8 cellular contexts compared by ENCODE assay signal in the genomic region with DNA sequence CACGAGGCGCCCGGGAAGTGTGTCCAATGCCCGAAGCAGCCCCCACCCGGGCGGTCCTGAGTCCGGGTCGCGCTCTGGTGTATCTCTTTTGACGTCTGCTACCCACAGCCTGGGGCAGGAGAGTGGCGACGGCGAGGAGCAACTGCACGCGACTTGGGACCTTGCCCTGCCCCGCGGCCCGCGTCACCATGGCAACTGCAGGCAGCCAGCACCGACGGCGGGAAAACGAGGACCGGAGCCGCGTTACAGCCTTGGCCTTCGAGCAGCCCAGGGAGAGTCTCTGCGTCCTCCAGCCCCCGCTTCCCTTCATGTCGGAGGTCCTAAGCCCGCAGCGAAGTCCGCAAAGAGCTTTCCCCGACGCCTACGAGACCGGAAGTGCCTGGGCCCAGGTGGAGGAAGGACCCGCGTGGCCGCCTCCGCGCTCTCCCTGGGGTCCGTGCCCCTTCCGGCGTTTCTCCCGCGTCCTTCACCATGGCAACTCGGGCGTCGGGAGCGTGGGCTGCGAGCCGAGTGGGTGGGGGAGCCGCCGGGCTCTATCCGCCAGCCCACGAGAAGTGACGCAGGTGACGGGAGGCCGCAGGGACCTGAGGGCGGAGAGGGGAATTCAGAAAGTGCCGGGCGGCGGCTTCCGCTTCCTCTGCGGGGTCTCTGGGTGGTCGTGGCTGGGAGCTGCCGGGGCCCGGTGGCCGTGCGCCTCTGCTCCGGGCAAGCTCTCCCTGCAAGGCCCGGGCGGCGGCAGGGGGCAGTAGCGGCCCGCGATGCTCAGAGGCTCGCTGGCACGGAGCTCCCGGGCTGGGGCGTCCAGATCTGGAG.
A peak's percentile ranks its signal among the peaks of the same experiment; 100 is the strongest.
DNase-seq lines count a peak whose midpoint lies in the region; ATAC-seq, FAIRE-seq and TF ChIP-seq lines count a peak whose summit lies in the region.

No MANE protein-coding gene starts in this region.

- H4K20me1 ChIP-seq in SU-DHL-6 (ENCODE audit: low read depth, low read length) = no peaks in the 10 kb centered on the region

- H3K36me3 ChIP-seq in SU-DHL-6 (ENCODE audit: low read length) (no peaks in the 10 kb centered on the region), psoas muscle (ENCODE audit: insufficient read depth in 1 of 2, low read depth in 1 of 2) (no peaks in the 10 kb centered on the region)

- under 1% methylated on average over 82 of the region's 82 CpGs for WGBS in right cardiac atrium
- 1 to 2% (median 1%) methylated on average over 55 to 82 of the region's 82 CpGs for WGBS in psoas muscle, 3 donors

- peak overlapping the region; percentile 55 for H3K4me2 ChIP-seq in SU-DHL-6 (ENCODE audit: low read depth, low read length, poor library complexity, severe bottlenecking)

- in situ Hi-C loops in KBM-7 (cut with MboI; ENCODE audit: low pct_unique_long_range_greater_than_20kb, low sequenced_read_pairs) = no loop called here

- no peaks in the 10 kb centered on the region for H3K79me2 ChIP-seq in SU-DHL-6 (ENCODE audit: insufficient read depth, low read length)

- no peak for FAIRE-seq in urothelium cell line (lab: Jason Lieb, UNC)

- ATAC-seq in GM19035 (IDR thresholded peaks at IDR 0.05; ENCODE audit: unreplicated experiment) = peak; percentile 79
- ATAC-seq in right cardiac atrium = peak; percentile 91 to 94
- peak; percentile 86 to 90 (median 90) for ATAC-seq in psoas muscle

- H3K27me3 ChIP-seq in SU-DHL-6 (ENCODE audit: low read length) = no peaks in the 10 kb centered on the region
- H3K27me3 ChIP-seq in right cardiac atrium (ENCODE audit: control insufficient read depth, insufficient read depth) = no peaks in the 10 kb centered on the region
- H3K27me3 ChIP-seq in psoas muscle (ENCODE audit: insufficient read depth in 3 of 3, low read length in 2 of 3) = peaks cover 0 to 63% (median 3%) of the 10 kb centered on the region in 3 donors

- H3F3A ChIP-seq in SU-DHL-6 (ENCODE audit: insufficient read depth) = no peaks in the 10 kb centered on the region

- H3K9me3 ChIP-seq in SU-DHL-6 (ENCODE audit: insufficient read depth, low read length) (no peaks in the 10 kb centered on the region), right cardiac atrium (ENCODE audit: control insufficient read depth, low read length) (no peaks in the 10 kb centered on the region), psoas muscle (no peaks in the 10 kb centered on the region)

- H3K4me1 ChIP-seq in right cardiac atrium (ENCODE audit: control insufficient read depth, insufficient read depth, low read length) (peaks cover 2% of the 10 kb centered on the region), psoas muscle (no peaks in the 10 kb centered on the region)

- H3K27ac ChIP-seq in SU-DHL-6 (ENCODE audit: low read depth, low read length) (no peak overlapping the region), right cardiac atrium (ENCODE audit: low read length) (no peak overlapping the region), psoas muscle (no peak overlapping the region)

- H2AFZ ChIP-seq in SU-DHL-6 (ENCODE audit: low read depth, low read length, severe bottlenecking) = peak overlapping the region; percentile 89

- peak overlapping the region; percentile 11 for H3K9ac ChIP-seq in SU-DHL-6 (ENCODE audit: low read length)

- intact Hi-C loops in right cardiac atrium (cut with DNase I) (loop anchor here in 3 of 4 donors (5.0 to 10.0 kb wide), 3 partner anchors 138 to 248 kb away; no protein-coding TSS in a partner anchor), psoas muscle (cut with DNase I) (loop anchor here (1.0 to 5.0 kb wide), 3 partner anchors 140 to 245 kb away; no protein-coding TSS in a partner anchor)

- H3K4me3 ChIP-seq in AG10803 (ENCODE audit: low read length) (peak overlapping the region; percentile 66), SU-DHL-6 (ENCODE audit: insufficient read depth, low read length, poor library complexity, severe bottlenecking) (peak overlapping the region; percentile 43), right cardiac atrium (ENCODE audit: low read length) (peak overlapping the region; percentile 42), psoas muscle (peak overlapping the region; percentile 65)

- peak; percentile 64 for TF ChIP-seq CTCF in AG10803 (conservative IDR thresholded peaks at IDR 0.05; ENCODE audit: low read length)
- peak; percentile 45 for TF ChIP-seq CTCF in SU-DHL-6 (IDR thresholded peaks at IDR 0.05; ENCODE audit: insufficient read depth, low read length, poor library complexity, severe bottlenecking)
- peak; percentile 76 for TF ChIP-seq CTCF in psoas muscle (IDR thresholded peaks at IDR 0.05)

- DNase-seq in AG10803 (ENCODE audit: low read depth) (peak; percentile 64), KBM-7 (peak; percentile 72), amniotic epithelial cell (ENCODE audit: low read depth) (peak; percentile 11), right cardiac atrium (peak; percentile 79 to 91 (median 90)), psoas muscle (peak; percentile 76 to 84), urothelium cell line (ENCODE audit: low spot score) (peak; percentile 87)

- H3K9me2 ChIP-seq in SU-DHL-6 (replicated peaks; ENCODE audit: insufficient read depth, low read length) = no peaks in the 10 kb centered on the region

Comparison
In these comparisons a context has a peak if more than half of its experiments do, and no peak if none do; other contexts are left out.
1. DNase-seq: peak in every context shown above with its lines; median percentile 90 in right cardiac atrium; 87 in urothelium cell line; 80 in psoas muscle; 72 in KBM-7; 64 in AG10803; 11 in amniotic epithelial cell.